Comparison of ENCODE assay signal across 22 cellular contexts in the genomic region with DNA sequence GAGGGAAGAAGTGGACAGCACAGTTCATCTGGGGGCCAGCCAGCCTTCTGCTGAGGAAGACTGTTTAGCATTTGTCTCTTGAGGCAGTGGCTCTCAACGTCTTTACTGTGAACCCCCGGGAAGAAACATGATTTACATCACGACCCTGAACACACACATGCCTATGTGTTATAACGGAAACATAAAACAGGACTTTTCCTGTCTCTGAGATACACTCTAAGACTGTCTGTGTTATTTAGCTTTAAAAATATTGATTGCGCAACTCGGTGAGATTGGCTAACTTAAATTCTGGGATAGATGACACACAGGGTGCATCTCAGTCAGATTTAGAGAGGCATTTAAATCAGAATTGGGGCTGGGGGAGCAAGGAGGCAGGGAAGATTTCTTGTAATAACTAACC. TPM values are rescaled to one million over a fixed set of nuclear protein-coding genes. Genes with fewer than 3 reads are reported as not detected.
DNase-seq lines count a peak whose midpoint lies in the region; ATAC-seq and TF ChIP-seq lines count a peak whose summit lies in the region.
"Had no signal": no experiment of that assay in that cellular context is flagged by ENCODE, and none has a peak within 500 bp of the region (broad histone marks: within the 10 kb centered on the region; RNA-seq: fewer than 3 reads in every experiment).

No MANE protein-coding gene starts in this region.

- DNase-seq in Right ventricle myocardium superior (no peak), heart right ventricle (no peak), SK-N-MC (ENCODE audit: low read depth, low spot score) (peak; percentile 26), foreskin fibroblast (peak; percentile 51 to 66), germinal center (ENCODE audit: low spot score) (no peak), OCI-M2 (lab: John Stamatoyannopoulos, UW; ENCODE audit: unreplicated experiment) (no peak), dorsolateral prefrontal cortex (no peak)
- DNase-seq in activated CD4-positive, alpha-beta T cell treated with anti-CD3 and anti-CD28 coated beads, Interleukin-2, amount 50 U/mL, for 48 hours: no peak
- DNase-seq: CD4-positive, alpha-beta memory T cell; central memory CD4-positive, alpha-beta T cell; midbrain; NCI-H1105; NCI-H2107; NCI-H524 treated with DMSO at 0.1 percent for 48 hours; PC-9; T-helper 9 cell; thyroid gland had no signal

- no peak overlapping the region for H3K27ac ChIP-seq in heart right ventricle
- no peak overlapping the region for H3K27ac ChIP-seq in SK-N-MC
- no peak overlapping the region for H3K27ac ChIP-seq in dorsolateral prefrontal cortex
- H3K27ac ChIP-seq: adrenal gland, PC-9, thyroid gland had no signal

- H3K36me3 ChIP-seq in heart right ventricle: no peaks in the 10 kb centered on the region
- no peaks in the 10 kb centered on the region for H3K36me3 ChIP-seq in SK-N-MC (ENCODE audit: insufficient read depth, low read length)
- H3K36me3 ChIP-seq: adrenal gland, thyroid gland had no signal

- ATAC-seq in Right ventricle myocardium superior (ENCODE audit: poor library complexity) (peak; percentile 58), heart right ventricle (no peak)
- ATAC-seq: SK-N-SH treated with all-trans-retinoic acid at 6 μM for 48 hours had no signal

- H3K9ac ChIP-seq in SK-N-MC (ENCODE audit: insufficient read length): no peak overlapping the region

- H3K9me3 ChIP-seq in heart right ventricle (peaks cover 0 to 6% (median 0%) of the 10 kb centered on the region in 11 donors), SK-N-MC (ENCODE audit: low read depth, low read length) (no peaks in the 10 kb centered on the region)
- H3K9me3 ChIP-seq: adrenal gland, thyroid gland had no signal

- H3K4me1 ChIP-seq in heart right ventricle: peaks cover 0 to 6% (median 0%) of the 10 kb centered on the region in 9 donors
- H3K4me1 ChIP-seq: adrenal gland, thyroid gland had no signal

- H3K27me3 ChIP-seq in heart right ventricle (peaks cover 0 to 50% (median 10%) of the 10 kb centered on the region in 7 donors), dorsolateral prefrontal cortex (no peaks in the 10 kb centered on the region)
- H3K27me3 ChIP-seq: thyroid gland had no signal

- intact Hi-C loops in Right ventricle myocardium superior (cut with DNase I): no loop called here
- intact Hi-C loops in heart right ventricle (cut with DNase I): no loop called here
- intact Hi-C loops in dorsolateral prefrontal cortex (cut with DNase I): no loop called here

- 54 to 57% methylated on average over 6 of the region's 6 CpGs for WGBS in heart right ventricle, 2 donors

- TF ChIP-seq CTCF in heart right ventricle (IDR thresholded peaks at IDR 0.05): no peak
- TF ChIP-seq CTCF in foreskin fibroblast (IDR thresholded peaks at IDR 0.05; ENCODE audit: low read depth, low read length): no peak
- TF ChIP-seq CTCF in dorsolateral prefrontal cortex (IDR thresholded peaks at IDR 0.05 in 54 of 56, conservative IDR thresholded peaks at IDR 0.05 in 2 of 56; ENCODE audit: low read depth in 1 of 56, partially characterized antibody in 56 of 56): no peak

- H3K4me3 ChIP-seq in heart right ventricle (no peak overlapping the region), SK-N-MC (no peak overlapping the region), foreskin fibroblast (ENCODE audit: low read depth in 1 of 2, low read length in 2 of 2) (no peak overlapping the region), dorsolateral prefrontal cortex (no peak overlapping the region)
- H3K4me3 ChIP-seq: adrenal gland, PC-9, thyroid gland had no signal

RNA-seq across cellular contexts. Expression of a gene that starts 25.0 kb away (rescaled TPM):
- total RNA-seq in Right ventricle myocardium superior (12.6 TPM), heart right ventricle (10 to 100 TPM; 11.2 to 19.6 (median 12.6) TPM), dorsolateral prefrontal cortex (10 to 100 TPM; 39.1 to 88.3 (median 52.8) TPM)
- 10 to 100 TPM in 1 of 2 donors, 1 to 10 TPM in 1; 7.3 to 10.5 TPM for polyA plus RNA-seq in heart right ventricle

RNA-seq across cellular contexts. Expression of a gene that starts 56.6 kb away (rescaled TPM):
- not detected for total RNA-seq in Right ventricle myocardium superior
- under 1 TPM in 3 of 10 donors, not detected in 7; 0.19 to 0.42 (median 0.41) TPM for total RNA-seq in heart right ventricle
- under 1 TPM; 0.23 to 0.37 TPM for polyA plus RNA-seq in heart right ventricle
- total RNA-seq in dorsolateral prefrontal cortex: 100 to 1,000 TPM in 8 of 120 experiments, 10 to 100 TPM in 112; 23.2 to 211 (median 64.6) TPM
- total RNA-seq: activated T-helper 2 cell treated with anti-CD3 and anti-CD28 coated beads, Interferon-gamma antibody, Interleukin-2, Interleukin-4, amounts not matched to agents 10 μg/mL and 5 μg/mL and 100 μg/mL, durations not matched to agents 14 hours and 24 hours and 36 hours; CD4-positive, alpha-beta memory T cell; fibroblast of lung; thyroid gland had no signal
- polyA plus RNA-seq: CD4-positive, alpha-beta memory T cell; fibroblast of lung; IgD-negative memory B cell had no signal

Comparison
In these comparisons a context has a peak if more than half of its experiments do, and no peak if none do; other contexts are left out.
1. DNase-seq: peak in SK-N-MC (single experiment) and foreskin fibroblast (2 of 2); none in Right ventricle myocardium superior (single experiment), heart right ventricle (0 of 2), germinal center (single experiment), OCI-M2 (single experiment), dorsolateral prefrontal cortex (0 of 10) and activated CD4-positive, alpha-beta T cell treated with anti-CD3 and anti-CD28 coated beads, Interleukin-2, amount 50 U/mL, for 48 hours (0 of 2).
2. RNA of a gene that starts 56.6 kb away (total RNA-seq): 23.2 to 211 TPM in dorsolateral prefrontal cortex; not detected in Right ventricle myocardium superior (single experiment) and 0.19 to 0.42 TPM in heart right ventricle; every median in the first group is over 10 times any median in the second.